2 cellular contexts compared by ENCODE assay signal in the genomic region with DNA sequence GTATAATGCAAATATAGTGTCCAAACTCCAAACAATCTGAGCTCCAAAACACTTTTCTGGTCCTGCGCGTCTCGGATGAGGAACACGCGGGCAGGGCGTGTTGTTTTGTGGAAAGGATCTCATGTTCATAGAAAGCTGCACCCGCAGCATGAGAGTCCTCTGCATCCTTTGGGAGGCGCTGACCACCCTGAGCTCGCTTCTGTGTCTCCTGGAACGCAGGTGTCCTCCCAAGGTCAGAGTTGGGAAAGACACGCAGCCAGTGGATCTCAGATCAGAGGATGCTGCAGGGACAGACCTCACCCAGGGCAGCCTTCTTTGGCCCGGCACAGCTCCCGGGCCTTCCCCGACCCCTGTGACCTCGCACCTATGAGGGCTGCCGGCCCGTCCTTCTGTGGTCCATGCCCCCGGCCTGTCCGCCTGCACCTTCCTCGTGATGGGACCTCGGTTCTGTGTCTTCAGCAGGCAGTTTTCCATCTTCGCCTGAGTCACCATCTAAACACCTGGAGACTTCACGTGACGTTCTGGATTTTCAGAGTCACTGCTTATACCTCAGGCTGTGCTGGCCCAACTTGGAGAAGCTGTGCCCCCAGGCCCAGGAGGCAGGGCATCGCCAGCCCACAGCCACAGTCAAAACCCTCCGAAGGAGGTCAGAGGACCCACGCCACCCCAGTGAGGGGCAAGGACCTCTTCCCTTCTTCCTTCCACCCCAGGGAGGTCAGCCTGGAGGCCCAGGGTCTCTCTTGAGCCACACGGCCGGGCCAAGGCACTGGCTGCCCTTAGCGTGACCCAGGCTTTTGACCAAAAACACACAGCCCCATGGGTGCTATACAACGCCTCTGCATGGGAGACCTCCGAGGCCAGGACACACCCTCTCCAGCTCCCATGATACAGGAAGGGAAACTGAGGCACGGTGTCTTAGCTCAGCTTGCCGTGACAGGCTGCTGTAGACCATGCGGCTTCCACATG.
TF ChIP-seq lines count a peak whose summit lies in the region.

No MANE protein-coding gene starts in this region.

TF ChIP-seq in HepG2, 621 proteins besides CTCF, POLR2A, EP300 and RAD21 (continues in another document):
- TF ChIP-seq BCL6 (CRISPR knock-in tag; IDR thresholded peaks at IDR 0.05) = peak; percentile 85
- TF ChIP-seq, protein P1, sequence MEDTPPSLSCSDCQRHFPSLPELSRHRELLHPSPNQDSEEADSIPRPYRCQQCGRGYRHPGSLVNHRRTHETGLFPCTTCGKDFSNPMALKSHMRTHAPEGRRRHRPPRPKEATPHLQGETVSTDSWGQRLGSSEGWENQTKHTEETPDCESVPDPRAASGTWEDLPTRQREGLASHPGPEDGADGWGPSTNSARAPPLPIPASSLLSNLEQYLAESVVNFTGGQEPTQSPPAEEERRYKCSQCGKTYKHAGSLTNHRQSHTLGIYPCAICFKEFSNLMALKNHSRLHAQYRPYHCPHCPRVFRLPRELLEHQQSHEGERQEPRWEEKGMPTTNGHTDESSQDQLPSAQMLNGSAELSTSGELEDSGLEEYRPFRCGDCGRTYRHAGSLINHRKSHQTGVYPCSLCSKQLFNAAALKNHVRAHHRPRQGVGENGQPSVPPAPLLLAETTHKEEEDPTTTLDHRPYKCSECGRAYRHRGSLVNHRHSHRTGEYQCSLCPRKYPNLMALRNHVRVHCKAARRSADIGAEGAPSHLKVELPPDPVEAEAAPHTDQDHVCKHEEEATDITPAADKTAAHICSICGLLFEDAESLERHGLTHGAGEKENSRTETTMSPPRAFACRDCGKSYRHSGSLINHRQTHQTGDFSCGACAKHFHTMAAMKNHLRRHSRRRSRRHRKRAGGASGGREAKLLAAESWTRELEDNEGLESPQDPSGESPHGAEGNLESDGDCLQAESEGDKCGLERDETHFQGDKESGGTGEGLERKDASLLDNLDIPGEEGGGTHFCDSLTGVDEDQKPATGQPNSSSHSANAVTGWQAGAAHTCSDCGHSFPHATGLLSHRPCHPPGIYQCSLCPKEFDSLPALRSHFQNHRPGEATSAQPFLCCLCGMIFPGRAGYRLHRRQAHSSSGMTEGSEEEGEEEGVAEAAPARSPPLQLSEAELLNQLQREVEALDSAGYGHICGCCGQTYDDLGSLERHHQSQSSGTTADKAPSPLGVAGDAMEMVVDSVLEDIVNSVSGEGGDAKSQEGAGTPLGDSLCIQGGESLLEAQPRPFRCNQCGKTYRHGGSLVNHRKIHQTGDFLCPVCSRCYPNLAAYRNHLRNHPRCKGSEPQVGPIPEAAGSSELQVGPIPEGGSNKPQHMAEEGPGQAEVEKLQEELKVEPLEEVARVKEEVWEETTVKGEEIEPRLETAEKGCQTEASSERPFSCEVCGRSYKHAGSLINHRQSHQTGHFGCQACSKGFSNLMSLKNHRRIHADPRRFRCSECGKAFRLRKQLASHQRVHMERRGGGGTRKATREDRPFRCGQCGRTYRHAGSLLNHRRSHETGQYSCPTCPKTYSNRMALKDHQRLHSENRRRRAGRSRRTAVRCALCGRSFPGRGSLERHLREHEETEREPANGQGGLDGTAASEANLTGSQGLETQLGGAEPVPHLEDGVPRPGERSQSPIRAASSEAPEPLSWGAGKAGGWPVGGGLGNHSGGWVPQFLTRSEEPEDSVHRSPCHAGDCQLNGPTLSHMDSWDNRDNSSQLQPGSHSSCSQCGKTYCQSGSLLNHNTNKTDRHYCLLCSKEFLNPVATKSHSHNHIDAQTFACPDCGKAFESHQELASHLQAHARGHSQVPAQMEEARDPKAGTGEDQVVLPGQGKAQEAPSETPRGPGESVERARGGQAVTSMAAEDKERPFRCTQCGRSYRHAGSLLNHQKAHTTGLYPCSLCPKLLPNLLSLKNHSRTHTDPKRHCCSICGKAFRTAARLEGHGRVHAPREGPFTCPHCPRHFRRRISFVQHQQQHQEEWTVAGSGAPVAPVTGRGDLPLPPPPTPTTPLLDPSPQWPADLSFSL (CRISPR knock-in tag; IDR thresholded peaks at IDR 0.05) = no peak
- no peak for TF ChIP-seq NFIC (IDR thresholded peaks at IDR 0.05; ENCODE audit: low read length)
- TF ChIP-seq NRL (CRISPR knock-in tag; IDR thresholded peaks at IDR 0.05; ENCODE audit: borderline replicate concordance) = 0 out of 2 replicates have a peak, but pooled peaks have one; percentile 19
- no peak for TF ChIP-seq ZSCAN31 (CRISPR knock-in tag; IDR thresholded peaks at IDR 0.05; ENCODE audit: low read depth)
- TF ChIP-seq, protein P2, sequence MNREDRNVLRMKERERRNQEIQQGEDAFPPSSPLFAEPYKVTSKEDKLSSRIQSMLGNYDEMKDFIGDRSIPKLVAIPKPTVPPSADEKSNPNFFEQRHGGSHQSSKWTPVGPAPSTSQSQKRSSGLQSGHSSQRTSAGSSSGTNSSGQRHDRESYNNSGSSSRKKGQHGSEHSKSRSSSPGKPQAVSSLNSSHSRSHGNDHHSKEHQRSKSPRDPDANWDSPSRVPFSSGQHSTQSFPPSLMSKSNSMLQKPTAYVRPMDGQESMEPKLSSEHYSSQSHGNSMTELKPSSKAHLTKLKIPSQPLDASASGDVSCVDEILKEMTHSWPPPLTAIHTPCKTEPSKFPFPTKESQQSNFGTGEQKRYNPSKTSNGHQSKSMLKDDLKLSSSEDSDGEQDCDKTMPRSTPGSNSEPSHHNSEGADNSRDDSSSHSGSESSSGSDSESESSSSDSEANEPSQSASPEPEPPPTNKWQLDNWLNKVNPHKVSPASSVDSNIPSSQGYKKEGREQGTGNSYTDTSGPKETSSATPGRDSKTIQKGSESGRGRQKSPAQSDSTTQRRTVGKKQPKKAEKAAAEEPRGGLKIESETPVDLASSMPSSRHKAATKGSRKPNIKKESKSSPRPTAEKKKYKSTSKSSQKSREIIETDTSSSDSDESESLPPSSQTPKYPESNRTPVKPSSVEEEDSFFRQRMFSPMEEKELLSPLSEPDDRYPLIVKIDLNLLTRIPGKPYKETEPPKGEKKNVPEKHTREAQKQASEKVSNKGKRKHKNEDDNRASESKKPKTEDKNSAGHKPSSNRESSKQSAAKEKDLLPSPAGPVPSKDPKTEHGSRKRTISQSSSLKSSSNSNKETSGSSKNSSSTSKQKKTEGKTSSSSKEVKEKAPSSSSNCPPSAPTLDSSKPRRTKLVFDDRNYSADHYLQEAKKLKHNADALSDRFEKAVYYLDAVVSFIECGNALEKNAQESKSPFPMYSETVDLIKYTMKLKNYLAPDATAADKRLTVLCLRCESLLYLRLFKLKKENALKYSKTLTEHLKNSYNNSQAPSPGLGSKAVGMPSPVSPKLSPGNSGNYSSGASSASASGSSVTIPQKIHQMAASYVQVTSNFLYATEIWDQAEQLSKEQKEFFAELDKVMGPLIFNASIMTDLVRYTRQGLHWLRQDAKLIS (CRISPR knock-in tag; IDR thresholded peaks at IDR 0.05) = no peak
- TF ChIP-seq ZSCAN21 (CRISPR knock-in tag; IDR thresholded peaks at IDR 0.05; ENCODE audit: borderline replicate concordance) = peak; percentile 7; the same call in 1 of the 2 replicates
- TF ChIP-seq GABPB1 (CRISPR knock-in tag; IDR thresholded peaks at IDR 0.05) = 0 out of 2 replicates have a peak, but pooled peaks have one; percentile 5
- TF ChIP-seq ZNF121 (CRISPR knock-in tag; IDR thresholded peaks at IDR 0.05) = 0 out of 2 replicates have a peak, but pooled peaks have one; percentile 41
- no peak for TF ChIP-seq DMAP1 (CRISPR knock-in tag; IDR thresholded peaks at IDR 0.05)
- TF ChIP-seq ZSCAN22 (CRISPR knock-in tag; IDR thresholded peaks at IDR 0.05) = no peak
- TF ChIP-seq ZNF768 (CRISPR knock-in tag; IDR thresholded peaks at IDR 0.05) = 0 out of 2 replicates have a peak, but pooled peaks have one; percentile 40

TF ChIP-seq in GM12891, 5 proteins besides CTCF, POLR2A, EP300 and RAD21:
- TF ChIP-seq POU2F2 (IDR thresholded peaks at IDR 0.05; ENCODE audit: low read depth, low read length) (no peak), SPI1 (IDR thresholded peaks at IDR 0.05; ENCODE audit: low read depth, low read length) (no peak), POLR2AphosphoS5 (IDR thresholded peaks at IDR 0.05; ENCODE audit: low read depth, low read length) (no peak), PAX5 (IDR thresholded peaks at IDR 0.05; ENCODE audit: insufficient read depth, low read length, severe bottlenecking) (no peak), TAF1 (IDR thresholded peaks at IDR 0.05; ENCODE audit: low read depth, low read length) (no peak)
